Comparison of ENCODE assay signal across 27 cellular contexts in genomic region chr1:118659646-118660045, GRCh38.
DNase-seq lines count a peak whose midpoint lies in the region; ATAC-seq lines count a peak whose summit lies in the region.
"Had no signal": no experiment of that assay in that cellular context is flagged by ENCODE, and none has a peak within 500 bp of the region (broad histone marks: within the 10 kb centered on the region; RNA-seq: fewer than 3 reads in every experiment).

No MANE protein-coding gene starts in this region.

- in situ Hi-C loops in ACHN (cut with HindIII; ENCODE audit: low pct_ligation_motif_present, low pct_unique_long_range_greater_than_20kb, low sequenced_read_pairs), result no loop called here

- H3K9me3 Mint-ChIP-seq in activated naive CD8-positive, alpha-beta T cell treated with anti-CD3 and anti-CD28 coated beads, Interleukin-2, amount 50 U/mL, for 24 hours, result peaks cover 11% of the 10 kb centered on the region

- no peaks in the 10 kb centered on the region for H3K36me3 Mint-ChIP-seq in activated naive CD8-positive, alpha-beta T cell treated with anti-CD3 and anti-CD28 coated beads, Interleukin-2, amount 50 U/mL, for 24 hours (ENCODE audit: low read depth)
- H3K36me3 Mint-ChIP-seq: CD14-positive monocyte; stimulated activated naive B cell treated with anti-CD40 and anti-IgM and Interleukin-4, amounts not matched to agents 10 μg/mL and 1 μg/mL and 100 μg/mL, for 72 hours had no signal

- no peak overlapping the region for H3K27ac Mint-ChIP-seq in activated naive CD8-positive, alpha-beta T cell treated with anti-CD3 and anti-CD28 coated beads, Interleukin-2, amount 50 U/mL, for 24 hours
- H3K27ac Mint-ChIP-seq: activated CD8-positive, alpha-beta T cell treated with anti-CD3 and anti-CD28 coated beads for 36 hours; activated naive CD4-positive, alpha-beta T cell treated with anti-CD3 and anti-CD28 coated beads, Interleukin-2, amount 50 U/mL, for 72 hours; activated T-helper 17 cell treated with anti-CD3 and anti-CD28 coated beads, Interleukin-2, amount 50 U/mL, for 72 hours; CD14-positive monocyte; stimulated activated naive B cell treated with anti-CD40 and anti-IgM and Interleukin-4, amounts not matched to agents 10 μg/mL and 1 μg/mL and 100 μg/mL, for 72 hours had no signal

- peak; percentile 21 for DNase-seq in COR-L47 (lab: John Stamatoyannopoulos, UW)
- DNase-seq in ELF-1 (ENCODE audit: low read depth, low spot score), result peak; percentile 20
- peak; percentile 11 for DNase-seq in OCI-M1 (lab: John Stamatoyannopoulos, UW)
- peak; percentile 77 for DNase-seq in islet precursor cell
- DNase-seq in activated naive CD8-positive, alpha-beta T cell treated with anti-CD3 and anti-CD28 coated beads, Interleukin-2, amount 50 U/mL, for 24 hours, result no peak
- no peak for DNase-seq in ACHN
- DNase-seq: activated CD8-positive, alpha-beta T cell treated with anti-CD3 and anti-CD28 coated beads for 36 hours; central memory CD4-positive, alpha-beta T cell; dermis blood vessel endothelial cell; DND-41; esophagus squamous epithelium; KG1; NCI-H2081 treated with DMSO at 0.1 percent for 48 hours; NCI-H510A treated with DMSO at 0.1 percent for 48 hours; posterior cingulate gyrus; sigmoid colon; SJCRH30; stimulated activated naive B cell treated with anti-CD40 and anti-IgM and Interleukin-4, amounts not matched to agents 10 μg/mL and 1 μg/mL and 100 μg/mL, for 72 hours; T-helper 1 cell; upper lobe of right lung had no signal

- H3K27me3 Mint-ChIP-seq in activated naive CD8-positive, alpha-beta T cell treated with anti-CD3 and anti-CD28 coated beads, Interleukin-2, amount 50 U/mL, for 24 hours, result no peaks in the 10 kb centered on the region
- H3K27me3 Mint-ChIP-seq: activated CD8-positive, alpha-beta T cell treated with anti-CD3 and anti-CD28 coated beads for 36 hours; activated T-helper 17 cell treated with anti-CD3 and anti-CD28 coated beads, Interleukin-2, amount 50 U/mL, for 72 hours; stimulated activated naive B cell treated with anti-CD40 and anti-IgM and Interleukin-4, amounts not matched to agents 10 μg/mL and 1 μg/mL and 100 μg/mL, for 72 hours had no signal

- no peaks in the 10 kb centered on the region for H3K4me1 Mint-ChIP-seq in activated naive CD8-positive, alpha-beta T cell treated with anti-CD3 and anti-CD28 coated beads, Interleukin-2, amount 50 U/mL, for 24 hours
- H3K4me1 Mint-ChIP-seq: activated T-helper 17 cell treated with anti-CD3 and anti-CD28 coated beads, Interleukin-2, amount 50 U/mL, for 72 hours; CD14-positive monocyte; stimulated activated naive B cell treated with anti-CD40 and anti-IgM and Interleukin-4, amounts not matched to agents 10 μg/mL and 1 μg/mL and 100 μg/mL, for 72 hours had no signal

- ATAC-seq in activated naive CD8-positive, alpha-beta T cell treated with anti-CD3 and anti-CD28 coated beads, Interleukin-2, amount 50 U/mL, for 24 hours, result no peak
- ATAC-seq in HG03139 (IDR thresholded peaks at IDR 0.05; ENCODE audit: unreplicated experiment), result no peak
- ATAC-seq: activated CD4-positive, CD25-positive, alpha-beta regulatory T cell treated with anti-CD3 and anti-CD28 coated beads, Interleukin-2, amount 50 U/mL, for 24 hours; activated CD8-positive, alpha-beta T cell treated with anti-CD3 and anti-CD28 coated beads for 36 hours; activated naive CD4-positive, alpha-beta T cell treated with anti-CD3 and anti-CD28 coated beads, Interleukin-2, amount 50 U/mL, for 72 hours; activated T-helper 17 cell treated with anti-CD3 and anti-CD28 coated beads, Interleukin-2, amount 50 U/mL, for 72 hours; Panc1; stimulated activated naive B cell treated with anti-CD40 and anti-IgM and Interleukin-4, amounts not matched to agents 10 μg/mL and 1 μg/mL and 100 μg/mL, for 72 hours; upper lobe of right lung had no signal

- H3K4me3 Mint-ChIP-seq in activated naive CD8-positive, alpha-beta T cell treated with anti-CD3 and anti-CD28 coated beads, Interleukin-2, amount 50 U/mL, for 24 hours, result no peak overlapping the region
- H3K4me3 Mint-ChIP-seq: activated CD8-positive, alpha-beta T cell treated with anti-CD3 and anti-CD28 coated beads for 36 hours; activated T-helper 17 cell treated with anti-CD3 and anti-CD28 coated beads, Interleukin-2, amount 50 U/mL, for 72 hours; CD14-positive monocyte; neural crest cell; stimulated activated naive B cell treated with anti-CD40 and anti-IgM and Interleukin-4, amounts not matched to agents 10 μg/mL and 1 μg/mL and 100 μg/mL, for 72 hours had no signal

Comparison
In these comparisons a context has a peak if more than half of its experiments do, and no peak if none do; other contexts are left out.
1. DNase-seq: peak in COR-L47 (single experiment), ELF-1 (single experiment), OCI-M1 (single experiment) and islet precursor cell (single experiment); none in activated naive CD8-positive, alpha-beta T cell treated with anti-CD3 and anti-CD28 coated beads, Interleukin-2, amount 50 U/mL, for 24 hours (single experiment) and ACHN (single experiment).